ENCODE assay signal across 2 cellular contexts in the genomic region with DNA sequence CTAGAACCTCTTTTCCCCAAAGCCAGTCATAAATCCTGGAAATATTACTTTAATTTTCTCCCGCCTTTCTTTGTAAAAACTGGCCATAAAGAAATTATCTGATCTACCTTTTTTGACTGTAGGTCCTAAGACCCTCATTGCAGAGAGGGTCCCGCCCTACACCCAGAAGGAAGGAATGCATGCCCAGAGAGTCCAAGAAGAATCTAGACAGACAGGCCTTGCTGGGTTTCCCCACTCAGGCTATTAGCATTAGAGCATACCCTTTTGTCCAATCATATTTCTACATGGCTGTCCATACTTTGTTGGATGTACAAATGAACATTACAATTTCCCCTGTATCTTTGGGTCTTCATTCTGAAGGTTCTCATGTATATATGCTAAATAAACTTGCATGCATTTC.
TF ChIP-seq lines count a peak whose summit lies in the region.

No MANE protein-coding gene starts in this region.

TF ChIP-seq in HepG2, 621 proteins besides CTCF, POLR2A, EP300 and RAD21:
- TF ChIP-seq XRCC5 (optimal IDR thresholded peaks at IDR 0.05; ENCODE audit: low read length) (no peak), NFE2 (CRISPR knock-in tag; IDR thresholded peaks at IDR 0.05) (no peak), ZNF644 (CRISPR knock-in tag; IDR thresholded peaks at IDR 0.05; ENCODE audit: low read depth) (no peak), REL (CRISPR knock-in tag; conservative IDR thresholded peaks at IDR 0.05) (no peak), ZNF503 (CRISPR knock-in tag; IDR thresholded peaks at IDR 0.05) (no peak), RBAK (CRISPR knock-in tag; IDR thresholded peaks at IDR 0.05) (no peak), TRAFD1 (CRISPR knock-in tag; IDR thresholded peaks at IDR 0.05; ENCODE audit: borderline replicate concordance) (no peak), ZNF572 (CRISPR knock-in tag; IDR thresholded peaks at IDR 0.05) (no peak), ZNF251 (CRISPR knock-in tag; IDR thresholded peaks at IDR 0.05) (no peak), ZNF101 (CRISPR knock-in tag; IDR thresholded peaks at IDR 0.05; ENCODE audit: borderline replicate concordance, low read depth) (no peak), MXD3 (CRISPR knock-in tag; IDR thresholded peaks at IDR 0.05) (no peak), ZNF317 (CRISPR knock-in tag; IDR thresholded peaks at IDR 0.05) (no peak), BRD4 (CRISPR knock-in tag; IDR thresholded peaks at IDR 0.05) (no peak)
- TF ChIP-seq, protein P1, sequence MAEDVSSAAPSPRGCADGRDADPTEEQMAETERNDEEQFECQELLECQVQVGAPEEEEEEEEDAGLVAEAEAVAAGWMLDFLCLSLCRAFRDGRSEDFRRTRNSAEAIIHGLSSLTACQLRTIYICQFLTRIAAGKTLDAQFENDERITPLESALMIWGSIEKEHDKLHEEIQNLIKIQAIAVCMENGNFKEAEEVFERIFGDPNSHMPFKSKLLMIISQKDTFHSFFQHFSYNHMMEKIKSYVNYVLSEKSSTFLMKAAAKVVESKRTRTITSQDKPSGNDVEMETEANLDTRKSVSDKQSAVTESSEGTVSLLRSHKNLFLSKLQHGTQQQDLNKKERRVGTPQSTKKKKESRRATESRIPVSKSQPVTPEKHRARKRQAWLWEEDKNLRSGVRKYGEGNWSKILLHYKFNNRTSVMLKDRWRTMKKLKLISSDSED (CRISPR knock-in tag; IDR thresholded peaks at IDR 0.05) = no peak
TF ChIP-seq in HepG2: peak in this region for 0.

TF ChIP-seq in HCT116, 20 proteins besides CTCF, POLR2A, EP300 and RAD21:
- TF ChIP-seq CBX3 (IDR thresholded peaks at IDR 0.05; ENCODE audit: low read depth) (no peak), REST (IDR thresholded peaks at IDR 0.05; ENCODE audit: low read depth) (no peak), EZH2phosphoT487 (IDR thresholded peaks at IDR 0.05; ENCODE audit: borderline replicate concordance) (no peak), JUND (IDR thresholded peaks at IDR 0.05) (no peak), POLR2AphosphoS5 (IDR thresholded peaks at IDR 0.05; ENCODE audit: low read depth, low read length) (no peak), SIN3A (IDR thresholded peaks at IDR 0.05; ENCODE audit: low read depth) (no peak), EGR1 (IDR thresholded peaks at IDR 0.05; ENCODE audit: low read depth) (no peak), EZH2 (IDR thresholded peaks at IDR 0.05) (no peak)
- TF ChIP-seq, protein P2, sequence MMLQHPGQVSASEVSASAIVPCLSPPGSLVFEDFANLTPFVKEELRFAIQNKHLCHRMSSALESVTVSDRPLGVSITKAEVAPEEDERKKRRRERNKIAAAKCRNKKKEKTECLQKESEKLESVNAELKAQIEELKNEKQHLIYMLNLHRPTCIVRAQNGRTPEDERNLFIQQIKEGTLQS (IDR thresholded peaks at IDR 0.05) = no peak
